ENCODE assay signal across 19 cellular contexts in the genomic region with DNA sequence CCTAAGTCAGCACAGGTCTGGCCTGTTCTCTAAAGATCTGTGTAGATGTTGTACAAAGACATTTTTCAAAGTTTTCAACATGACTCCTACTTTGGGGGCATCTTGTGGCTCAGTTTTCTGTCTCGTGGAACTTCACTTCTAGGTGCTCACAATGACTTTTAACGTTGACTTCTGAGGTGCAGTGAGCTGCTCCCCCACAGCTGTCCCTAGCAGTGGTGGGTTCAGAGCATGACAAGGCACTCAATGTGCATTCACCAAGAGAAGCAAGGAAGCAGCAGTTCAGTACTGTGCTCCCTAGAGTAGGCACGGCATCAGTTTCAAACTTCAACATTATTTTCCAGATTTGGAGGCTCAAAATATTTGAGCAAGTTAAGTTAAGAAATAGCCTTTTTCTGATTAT. TPM values are rescaled to one million over a fixed set of nuclear protein-coding genes. Genes with fewer than 3 reads are reported as not detected.
A peak's percentile ranks its signal among the peaks of the same experiment; 100 is the strongest.
DNase-seq lines count a peak whose midpoint lies in the region; ATAC-seq and TF ChIP-seq lines count a peak whose summit lies in the region.
"Had no signal": no experiment of that assay in that cellular context is flagged by ENCODE, and none has a peak within 500 bp of the region (broad histone marks: within the 10 kb centered on the region; RNA-seq: fewer than 3 reads in every experiment).

No MANE protein-coding gene starts in this region.

- ATAC-seq in activated CD4-positive, alpha-beta T cell treated with anti-CD3 and anti-CD28 coated beads for 36 hours = peak; percentile 28
- ATAC-seq in GM21529 (IDR thresholded peaks at IDR 0.05; ENCODE audit: unreplicated experiment) = peak; percentile 27
- peak; percentile 43 for ATAC-seq in activated CD8-positive, alpha-beta T cell treated with anti-CD3 and anti-CD28 coated beads for 36 hours
- ATAC-seq in activated CD4-positive, CD25-positive, alpha-beta regulatory T cell treated with anti-CD3 and anti-CD28 coated beads, Interleukin-2, amount 50 U/mL, for 24 hours = no peak
- ATAC-seq in HG02571 (IDR thresholded peaks at IDR 0.05; ENCODE audit: unreplicated experiment) = no peak
- ATAC-seq: HepG2, left lung had no signal

- CTCF ChIA-PET in activated CD4-positive, alpha-beta T cell treated with anti-CD3 and anti-CD28 coated beads for 36 hours (lab: Charles Lee) = interaction anchor here (8.0 kb wide), 1 partner anchor 15 kb away, joined by 58 read pairs; no protein-coding TSS in a partner anchor
- CTCF ChIA-PET in activated CD8-positive, alpha-beta T cell treated with anti-CD3 and anti-CD28 coated beads for 36 hours (lab: Charles Lee) = interaction anchor here (1.5 to 8.7 kb wide), 2 partner anchors 14 to 15 kb away, joined by 5 to 93 read pairs; no protein-coding TSS in a partner anchor

- H3K4me3 ChIP-seq in neutrophil (ENCODE audit: low read depth in 1 of 2, low read length in 1 of 2) = no peak overlapping the region
- H3K4me3 ChIP-seq: colonic mucosa, esophagus squamous epithelium, hepatocyte, left lung had no signal

- peak overlapping the region; percentile 26 for H3K4me3 Mint-ChIP-seq in activated CD4-positive, alpha-beta T cell treated with anti-CD3 and anti-CD28 coated beads for 36 hours
- peak overlapping the region; percentile 4 for H3K4me3 Mint-ChIP-seq in activated CD8-positive, alpha-beta T cell treated with anti-CD3 and anti-CD28 coated beads for 36 hours
- H3K4me3 Mint-ChIP-seq: neural crest cell had no signal

- no peaks in the 10 kb centered on the region for H3K9me3 ChIP-seq in neutrophil
- H3K9me3 ChIP-seq: colonic mucosa, esophagus squamous epithelium, left lung had no signal

- POLR2A ChIA-PET in activated CD4-positive, alpha-beta T cell treated with anti-CD3 and anti-CD28 coated beads for 36 hours (lab: Charles Lee) = no interaction called here
- POLR2A ChIA-PET in activated CD8-positive, alpha-beta T cell treated with anti-CD3 and anti-CD28 coated beads for 36 hours (lab: Charles Lee) = interaction anchor here (0.6 to 1.1 kb wide), 3 partner anchors 33 to 56 kb away, joined by 3 read pairs; no protein-coding TSS in a partner anchor

- H3K27ac ChIP-seq in neutrophil = peak overlapping the region; percentile 60
- H3K27ac ChIP-seq: colonic mucosa, hepatocyte had no signal

- TF ChIP-seq CTCF in activated CD8-positive, alpha-beta T cell treated with anti-CD3 and anti-CD28 coated beads for 36 hours (IDR thresholded peaks at IDR 0.05) = no peak
- no peak for TF ChIP-seq CTCF in neutrophil (IDR thresholded peaks at IDR 0.05)

- peaks cover 68% of the 10 kb centered on the region for H3K36me3 Mint-ChIP-seq in activated CD4-positive, alpha-beta T cell treated with anti-CD3 and anti-CD28 coated beads for 36 hours (ENCODE audit: low read depth)
- H3K36me3 Mint-ChIP-seq in activated CD8-positive, alpha-beta T cell treated with anti-CD3 and anti-CD28 coated beads for 36 hours (ENCODE audit: low read depth) = peaks cover 67% of the 10 kb centered on the region

- intact Hi-C loops in activated CD4-positive, alpha-beta T cell treated with anti-CD3 and anti-CD28 coated beads for 36 hours (cut with DNase I, micrococcal nuclease) = loop anchor here (2.0 to 5.0 kb wide), 4 partner anchors 39 to 325 kb away; a partner anchor contains a TSS
- intact Hi-C loops in activated CD8-positive, alpha-beta T cell treated with anti-CD3 and anti-CD28 coated beads for 36 hours (cut with micrococcal nuclease) = loop anchor here (5.0 kb wide), 3 partner anchors 39 to 124 kb away; a partner anchor contains a TSS

- H3K27me3 Mint-ChIP-seq in activated CD4-positive, alpha-beta T cell treated with anti-CD3 and anti-CD28 coated beads for 36 hours = no peaks in the 10 kb centered on the region
- H3K27me3 Mint-ChIP-seq in activated CD8-positive, alpha-beta T cell treated with anti-CD3 and anti-CD28 coated beads for 36 hours = no peaks in the 10 kb centered on the region

- H3K4me1 ChIP-seq in neutrophil (ENCODE audit: control insufficient read depth in 1 of 2, insufficient read depth in 1 of 2, low read depth in 1 of 2, low read length in 1 of 2) = peaks cover 23 to 34% of the 10 kb centered on the region in 2 experiments
- H3K4me1 ChIP-seq: colonic mucosa had no signal

- DNase-seq in activated CD4-positive, alpha-beta T cell treated with anti-CD3 and anti-CD28 coated beads for 36 hours = peak; percentile 48
- no peak for DNase-seq in activated CD4-positive, alpha-beta T cell treated with anti-CD3 and anti-CD28 coated beads for 1 hour
- DNase-seq in activated CD8-positive, alpha-beta T cell treated with anti-CD3 and anti-CD28 coated beads for 36 hours = peak; percentile 60
- no peak for DNase-seq in NCI-H1092 (lab: John Stamatoyannopoulos, UW)
- DNase-seq: activated CD8-positive, alpha-beta memory T cell treated with anti-CD3 and anti-CD28 coated beads for 24 hours; anterior cingulate cortex; colonic mucosa; COR-L47; esophagus squamous epithelium; left lung; NCI-H1694; NCI-H526 treated with DMSO at 0.1 percent for 48 hours had no signal

- no peaks in the 10 kb centered on the region for H3K27me3 ChIP-seq in neutrophil
- H3K27me3 ChIP-seq: colonic mucosa, esophagus squamous epithelium, hepatocyte, left lung had no signal

- peaks cover 94% of the 10 kb centered on the region for H3K4me1 Mint-ChIP-seq in activated CD4-positive, alpha-beta T cell treated with anti-CD3 and anti-CD28 coated beads for 36 hours
- H3K4me1 Mint-ChIP-seq in activated CD8-positive, alpha-beta T cell treated with anti-CD3 and anti-CD28 coated beads for 36 hours (ENCODE audit: low read depth) = peaks cover 88% of the 10 kb centered on the region
- H3K4me1 Mint-ChIP-seq: neural crest cell had no signal

- H3K9me3 Mint-ChIP-seq in activated CD4-positive, alpha-beta T cell treated with anti-CD3 and anti-CD28 coated beads for 36 hours (ENCODE audit: low read depth) = no peaks in the 10 kb centered on the region
- H3K9me3 Mint-ChIP-seq in activated CD8-positive, alpha-beta T cell treated with anti-CD3 and anti-CD28 coated beads for 36 hours = no peaks in the 10 kb centered on the region
- H3K9me3 Mint-ChIP-seq: neural crest cell had no signal

- H3K36me3 ChIP-seq in neutrophil = peaks cover 25% of the 10 kb centered on the region
- H3K36me3 ChIP-seq: colonic mucosa had no signal

- H3K27ac Mint-ChIP-seq in activated CD4-positive, alpha-beta T cell treated with anti-CD3 and anti-CD28 coated beads for 36 hours = peak overlapping the region; percentile 88
- peak overlapping the region; percentile 98 for H3K27ac Mint-ChIP-seq in activated CD8-positive, alpha-beta T cell treated with anti-CD3 and anti-CD28 coated beads for 36 hours

RNA-seq across cellular contexts. Expression of a gene that starts 40.4 kb away (rescaled TPM):
- total RNA-seq in activated CD4-positive, alpha-beta T cell treated with anti-CD3 and anti-CD28 coated beads for 36 hours = 100 to 1,000 TPM; 166 to 171 TPM
- 100 to 1,000 TPM; 135 to 141 TPM for total RNA-seq in activated CD8-positive, alpha-beta T cell treated with anti-CD3 and anti-CD28 coated beads for 36 hours

RNA-seq across cellular contexts. Expression of a gene that starts 56.0 kb away (rescaled TPM):
- 100 to 1,000 TPM in 1 of 2 experiments, 10 to 100 TPM in 1; 92.3 to 113 TPM for total RNA-seq in activated CD4-positive, alpha-beta T cell treated with anti-CD3 and anti-CD28 coated beads for 36 hours
- total RNA-seq in activated CD8-positive, alpha-beta T cell treated with anti-CD3 and anti-CD28 coated beads for 36 hours = 100 to 1,000 TPM in 1 of 2 experiments, 10 to 100 TPM in 1; 94.3 to 111 TPM

Comparison
In these comparisons a context has a peak if more than half of its experiments do, and no peak if none do; other contexts are left out.
1. DNase-seq: peak in activated CD4-positive, alpha-beta T cell treated with anti-CD3 and anti-CD28 coated beads for 36 hours (single experiment) and activated CD8-positive, alpha-beta T cell treated with anti-CD3 and anti-CD28 coated beads for 36 hours (single experiment); none in activated CD4-positive, alpha-beta T cell treated with anti-CD3 and anti-CD28 coated beads for 1 hour (single experiment) and NCI-H1092 (single experiment).
2. ATAC-seq: peak in activated CD4-positive, alpha-beta T cell treated with anti-CD3 and anti-CD28 coated beads for 36 hours (single experiment), GM21529 (single experiment) and activated CD8-positive, alpha-beta T cell treated with anti-CD3 and anti-CD28 coated beads for 36 hours (single experiment); none in activated CD4-positive, CD25-positive, alpha-beta regulatory T cell treated with anti-CD3 and anti-CD28 coated beads, Interleukin-2, amount 50 U/mL, for 24 hours (0 of 2) and HG02571 (single experiment).